In the genomic region with DNA sequence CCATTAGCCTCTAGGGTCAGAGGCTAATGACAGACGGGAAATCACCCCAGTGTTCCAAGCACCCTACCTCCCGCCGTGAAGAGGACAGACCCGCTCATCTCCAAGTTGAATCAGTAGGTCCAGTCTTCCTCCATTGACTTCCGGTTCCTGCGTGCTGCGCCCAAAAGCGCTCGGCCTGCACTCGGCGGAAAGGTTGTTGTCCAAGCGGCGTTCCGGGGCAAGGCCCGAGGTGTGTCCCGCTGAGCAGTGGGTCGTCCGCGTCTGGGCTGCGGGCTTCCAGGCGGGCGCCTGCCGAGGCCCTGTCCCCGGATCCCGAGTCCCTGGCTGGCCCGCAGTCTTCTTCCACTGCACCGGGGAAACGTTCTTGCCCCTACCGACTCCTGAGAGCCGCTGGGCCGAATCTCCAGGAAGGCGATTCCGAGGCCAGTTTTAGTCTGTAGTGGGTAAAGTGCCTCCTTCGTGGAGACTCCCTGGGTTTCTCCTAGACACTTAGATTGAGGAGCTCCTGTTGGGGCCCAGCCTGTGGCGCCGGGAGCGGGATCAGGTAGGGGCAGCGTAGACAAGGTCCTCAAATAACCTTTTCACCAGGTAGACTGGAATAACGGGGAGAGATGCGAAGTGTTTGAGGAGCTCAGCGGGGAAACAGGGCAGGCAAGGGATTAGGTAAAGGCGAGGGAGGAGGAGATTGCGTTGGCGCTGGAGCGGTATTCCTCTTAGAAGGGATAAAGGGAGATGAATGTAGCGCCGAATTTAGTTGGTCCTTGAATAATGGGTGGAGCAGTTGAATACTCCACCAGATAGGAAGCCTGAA, we compare ENCODE assay signal across 8 cellular contexts.
DNase-seq lines count a peak whose midpoint lies in the region; ATAC-seq lines count a peak whose summit lies in the region.

A gene with protein sequence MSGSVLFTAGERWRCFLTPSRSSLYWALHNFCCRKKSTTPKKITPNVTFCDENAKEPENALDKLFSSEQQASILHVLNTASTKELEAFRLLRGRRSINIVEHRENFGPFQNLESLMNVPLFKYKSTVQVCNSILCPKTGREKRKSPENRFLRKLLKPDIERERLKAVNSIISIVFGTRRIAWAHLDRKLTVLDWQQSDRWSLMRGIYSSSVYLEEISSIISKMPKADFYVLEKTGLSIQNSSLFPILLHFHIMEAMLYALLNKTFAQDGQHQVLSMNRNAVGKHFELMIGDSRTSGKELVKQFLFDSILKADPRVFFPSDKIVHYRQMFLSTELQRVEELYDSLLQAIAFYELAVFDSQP (minus strand): TSS at position 138 of the 811 bp plus-strand sequence. CDS start 40 bp downstream, at position 98.

- peak; percentile 88 for ATAC-seq in GM18909 (IDR thresholded peaks at IDR 0.05; ENCODE audit: poor library complexity, unreplicated experiment)
- peak; percentile 95 for ATAC-seq in HG03175 (IDR thresholded peaks at IDR 0.05; ENCODE audit: unreplicated experiment)

- peak; percentile 92 for DNase-seq in AG08395 (ENCODE audit: low spot score)
- peak; percentile 87 for DNase-seq in NCI-H345 treated with DMSO at 0.1 percent for 48 hours (lab: John Stamatoyannopoulos, UW; ENCODE audit: unreplicated experiment)
- DNase-seq in activated CD4-positive, CD25-positive, alpha-beta regulatory T cell treated with anti-CD3 and anti-CD28 coated beads, Interleukin-2, amount 50 U/mL, for 72 hours = peak; percentile 91
- DNase-seq in cerebellar cortex (ENCODE audit: low spot score) = peak; percentile 94
- DNase-seq in islet precursor cell = peak; percentile 99
- peak; percentile 83 for DNase-seq in stimulated activated CD4-positive, alpha-beta T cell treated with anti-CD3 and anti-CD28 coated beads, Interleukin-12 subunit alpha, Interleukin-12 subunit beta, amount 100 ng/mL, for 4 hours

Comparison
In these comparisons a context has a peak if more than half of its experiments do, and no peak if none do; other contexts are left out.
1. Peak in every context shown above with its lines: DNase-seq and ATAC-seq.